8 cellular contexts compared by ENCODE assay signal in the genomic region with DNA sequence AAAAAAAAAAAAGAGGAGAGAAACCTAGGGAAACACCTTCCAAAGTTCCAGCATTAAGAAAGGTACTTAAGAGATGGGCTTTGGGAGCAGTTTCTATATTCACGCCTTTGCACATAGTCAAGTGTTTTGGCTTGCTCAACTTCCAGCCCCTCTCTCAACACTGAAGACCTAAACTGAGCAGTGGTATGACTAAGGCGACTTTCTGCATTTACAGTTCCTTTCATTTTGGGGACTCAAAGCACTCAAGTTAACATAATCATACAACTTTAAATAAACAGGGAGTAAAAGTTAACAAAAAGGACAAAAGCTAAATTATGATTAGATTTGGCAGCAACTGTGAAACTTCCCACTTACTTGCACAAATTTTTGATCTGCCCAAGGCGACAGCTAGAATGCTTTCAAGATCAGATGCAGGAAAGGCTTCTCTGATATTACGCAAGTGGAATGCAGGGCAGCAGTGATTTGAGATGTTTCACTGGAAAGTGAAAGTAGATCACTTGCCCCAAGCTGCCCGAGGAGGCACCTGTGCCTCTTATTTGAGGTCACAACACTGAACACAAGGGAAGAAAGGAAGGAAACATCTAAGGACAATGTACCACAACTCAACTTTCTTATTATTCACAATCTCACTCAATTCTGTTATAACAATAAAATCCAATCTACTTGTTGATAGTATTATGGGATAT.
A peak's percentile ranks its signal among the peaks of the same experiment; 100 is the strongest.
DNase-seq lines count a peak whose midpoint lies in the region; TF ChIP-seq lines count a peak whose summit lies in the region.

No MANE protein-coding gene starts in this region.

- H3K4me2 ChIP-seq in KMS-11, result peak overlapping the region; percentile 73; the same call in 1 of the 2 replicates

- no peak overlapping the region for H3K27ac ChIP-seq in KMS-11
- peak overlapping the region in 1 of 5 donors; percentile 43 for H3K27ac ChIP-seq in stomach

- H3K4me3 Mint-ChIP-seq in activated naive CD8-positive, alpha-beta T cell, result peak overlapping the region; percentile 41
- H3K4me3 Mint-ChIP-seq in nephron, result no peak overlapping the region

- H3K79me2 ChIP-seq in KMS-11 (ENCODE audit: insufficient read depth, low read depth), result no peaks in the 10 kb centered on the region

- H3K4me1 ChIP-seq in KMS-11 (ENCODE audit: low read depth, poor library complexity, severe bottlenecking) (peaks cover 25% of the 10 kb centered on the region), stomach (peaks cover 0 to 16% (median 6%) of the 10 kb centered on the region in 4 donors)

- H3K4me3 ChIP-seq in KMS-11 (IDR thresholded peaks at IDR 0.05; ENCODE audit: insufficient read depth, low read depth, low read length) (no peak overlapping the region), stomach (peak overlapping the region in 2 of 4 donors; percentile 5 to 16)

- H4K20me1 ChIP-seq in KMS-11 (ENCODE audit: insufficient read depth), result no peaks in the 10 kb centered on the region

- no peaks in the 10 kb centered on the region for H3K36me3 Mint-ChIP-seq in activated naive CD8-positive, alpha-beta T cell
- H3K36me3 Mint-ChIP-seq in nephron (ENCODE audit: low read depth), result no peaks in the 10 kb centered on the region

- TF ChIP-seq POLR2A in stomach (IDR thresholded peaks at IDR 0.05), result no peak

- TF ChIP-seq CTCF in KMS-11 (conservative IDR thresholded peaks at IDR 0.05; ENCODE audit: low read depth, low read length), result no peak
- TF ChIP-seq CTCF in nephron (IDR thresholded peaks at IDR 0.05; ENCODE audit: unreplicated experiment in 3 of 3), result no peak
- TF ChIP-seq CTCF in stomach (IDR thresholded peaks at IDR 0.05), result no peak

- DNase-seq in ELR (ENCODE audit: low read depth), result peak; percentile 36
- DNase-seq in SKM-1 (lab: John Stamatoyannopoulos, UW; ENCODE audit: unreplicated experiment), result no peak
- no peak for DNase-seq in stomach
- no peak for DNase-seq in NCI-H82 (lab: John Stamatoyannopoulos, UW)
- no peak for DNase-seq in DMS114 treated with DMSO at 0.1 percent for 48 hours (lab: John Stamatoyannopoulos, UW; ENCODE audit: unreplicated experiment)

- intact Hi-C loops in stomach (cut with DNase I; ENCODE audit: low total_unique reads), result loop anchor here (5.0 kb wide), 1 partner anchor 298 kb away; no protein-coding TSS in a partner anchor

- TF ChIP-seq EP300 in stomach (IDR thresholded peaks at IDR 0.05), result no peak

- 31 to 35% (median 33%) methylated on average over 5 of the region's 5 CpGs for WGBS in stomach, 5 donors

- no peak overlapping the region for H3K27ac Mint-ChIP-seq in activated naive CD8-positive, alpha-beta T cell
- H3K27ac Mint-ChIP-seq in nephron, result peak overlapping the region; percentile 3 to 39 (median 25)

- no peak overlapping the region for H3K9ac ChIP-seq in KMS-11

- H3K27me3 Mint-ChIP-seq in activated naive CD8-positive, alpha-beta T cell, result peaks cover 2% of the 10 kb centered on the region
- peaks cover 13% of the 10 kb centered on the region for H3K27me3 Mint-ChIP-seq in nephron (ENCODE audit: low read depth)

- no peaks in the 10 kb centered on the region for H3K9me3 Mint-ChIP-seq in activated naive CD8-positive, alpha-beta T cell (ENCODE audit: low read depth)
- H3K9me3 Mint-ChIP-seq in nephron, result no peaks in the 10 kb centered on the region

- H3K4me1 Mint-ChIP-seq in activated naive CD8-positive, alpha-beta T cell (ENCODE audit: low read depth), result peaks cover 18% of the 10 kb centered on the region
- peaks cover 16% of the 10 kb centered on the region for H3K4me1 Mint-ChIP-seq in nephron

- no peaks in the 10 kb centered on the region for H3K9me3 ChIP-seq in stomach

- peaks cover 10% of the 10 kb centered on the region; the same call in 1 of the 2 replicates for H3K27me3 ChIP-seq in KMS-11 (ENCODE audit: insufficient read depth, low read depth)
- peaks cover 0 to 4% (median 0%) of the 10 kb centered on the region in 3 donors for H3K27me3 ChIP-seq in stomach

- no peak overlapping the region for H2AFZ ChIP-seq in KMS-11 (ENCODE audit: low read depth)

- H3K36me3 ChIP-seq in KMS-11 (ENCODE audit: insufficient read depth) (no peaks in the 10 kb centered on the region), stomach (no peaks in the 10 kb centered on the region)
